ENCODE assay signal across 10 cellular contexts in the genomic region with DNA sequence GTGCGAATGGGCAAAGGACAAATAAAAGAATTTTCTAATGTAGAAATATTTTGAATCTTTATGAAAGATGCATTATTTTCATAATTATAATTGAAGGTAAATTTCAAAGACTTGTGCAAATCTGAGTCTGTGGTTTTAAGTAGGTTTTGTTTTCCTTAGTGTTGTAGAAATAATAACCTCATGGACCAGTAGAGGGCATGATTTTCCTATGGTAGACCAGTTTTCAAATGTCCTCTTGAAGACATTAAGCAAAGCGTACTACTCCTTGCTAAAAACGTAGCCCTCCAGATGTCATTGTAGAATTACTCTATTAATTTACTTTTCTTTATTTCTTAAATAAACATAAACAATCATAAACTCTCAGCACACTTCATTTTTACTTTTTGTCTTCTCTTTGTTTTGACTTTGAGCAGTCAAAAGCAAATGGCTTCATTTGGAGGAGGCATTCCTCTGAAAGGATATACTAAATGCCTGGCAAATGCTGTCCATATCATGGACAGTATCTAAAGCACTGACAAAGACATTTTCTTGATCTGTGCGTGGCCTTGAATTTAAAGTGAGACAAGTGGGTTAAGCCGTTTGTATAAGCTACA.
DNase-seq lines count a peak whose midpoint lies in the region; ATAC-seq and TF ChIP-seq lines count a peak whose summit lies in the region.
"Had no signal": no experiment of that assay in that cellular context is flagged by ENCODE, and none has a peak within 500 bp of the region (broad histone marks: within the 10 kb centered on the region; RNA-seq: fewer than 3 reads in every experiment).

No MANE protein-coding gene starts in this region.

- DNase-seq in COLO829 (ENCODE audit: low spot score) (peak; percentile 20), NCI-H2171 treated with DMSO at 0.1 percent for 48 hours (lab: John Stamatoyannopoulos, UW) (peak; percentile 33), ascending aorta (ENCODE audit: low spot score in 2 of 2) (no peak), left lobe of liver (ENCODE audit: low spot score) (no peak), activated gamma-delta T cell treated with Interleukin-2 at 50 U/mL for 16 hours (no peak)
- DNase-seq in activated T-helper 1 cell treated with anti-CD3 and anti-CD28 coated beads, Interleukin-12 subunit alpha, Interleukin-12 subunit beta, Interleukin-2, Interleukin-4 antibody, amounts not matched to agents 30 ng/mL and 10 ng/mL and 1 ng/mL, durations not matched to agents 14 hours and 24 hours and 36 hours (ENCODE audit: low spot score): no peak
- DNase-seq in activated CD4-positive, alpha-beta T cell treated with anti-CD3 and anti-CD28 coated beads, Interleukin-2, amount 50 U/mL, for 48 hours: no peak

- H3K9me3 Mint-ChIP-seq in activated T-helper 1 cell treated with anti-CD3 and anti-CD28 coated beads, Interleukin-12 subunit alpha, Interleukin-12 subunit beta, Interleukin-2, Interleukin-4 antibody, amounts not matched to agents 30 ng/mL and 10 ng/mL and 1 ng/mL, durations not matched to agents 14 hours and 24 hours and 36 hours: no peaks in the 10 kb centered on the region
- H3K9me3 Mint-ChIP-seq: naive thymus-derived CD8-positive, alpha-beta T cell had no signal

- no peak overlapping the region for H3K27ac Mint-ChIP-seq in activated T-helper 1 cell treated with anti-CD3 and anti-CD28 coated beads, Interleukin-12 subunit alpha, Interleukin-12 subunit beta, Interleukin-2, Interleukin-4 antibody, amounts not matched to agents 30 ng/mL and 10 ng/mL and 1 ng/mL, durations not matched to agents 14 hours and 24 hours and 36 hours
- H3K27ac Mint-ChIP-seq: naive thymus-derived CD8-positive, alpha-beta T cell had no signal

- H3K27ac ChIP-seq in ascending aorta: no peak overlapping the region
- H3K27ac ChIP-seq: SJCRH30 had no signal

- no peaks in the 10 kb centered on the region for H3K36me3 Mint-ChIP-seq in activated T-helper 1 cell treated with anti-CD3 and anti-CD28 coated beads, Interleukin-12 subunit alpha, Interleukin-12 subunit beta, Interleukin-2, Interleukin-4 antibody, amounts not matched to agents 30 ng/mL and 10 ng/mL and 1 ng/mL, durations not matched to agents 14 hours and 24 hours and 36 hours (ENCODE audit: low read depth)
- H3K36me3 Mint-ChIP-seq: naive thymus-derived CD8-positive, alpha-beta T cell had no signal

- TF ChIP-seq CTCF in ascending aorta (IDR thresholded peaks at IDR 0.05): peak in 2 of 3 experiments; percentile 25 to 39

- H3K4me1 Mint-ChIP-seq in activated T-helper 1 cell treated with anti-CD3 and anti-CD28 coated beads, Interleukin-12 subunit alpha, Interleukin-12 subunit beta, Interleukin-2, Interleukin-4 antibody, amounts not matched to agents 30 ng/mL and 10 ng/mL and 1 ng/mL, durations not matched to agents 14 hours and 24 hours and 36 hours (ENCODE audit: low read depth): peaks cover 11% of the 10 kb centered on the region

- peaks cover 26% of the 10 kb centered on the region for H3K27me3 Mint-ChIP-seq in activated T-helper 1 cell treated with anti-CD3 and anti-CD28 coated beads, Interleukin-12 subunit alpha, Interleukin-12 subunit beta, Interleukin-2, Interleukin-4 antibody, amounts not matched to agents 30 ng/mL and 10 ng/mL and 1 ng/mL, durations not matched to agents 14 hours and 24 hours and 36 hours (ENCODE audit: insufficient read depth)

- no peak overlapping the region for H3K4me3 ChIP-seq in ascending aorta
- H3K4me3 ChIP-seq: SJCRH30 had no signal

- intact Hi-C loops in ascending aorta (cut with DNase I): no loop called here
- intact Hi-C loops in activated T-helper 1 cell treated with anti-CD3 and anti-CD28 coated beads, Interleukin-12 subunit alpha, Interleukin-12 subunit beta, Interleukin-2, Interleukin-4 antibody, amounts not matched to agents 30 ng/mL and 10 ng/mL and 1 ng/mL, durations not matched to agents 14 hours and 24 hours and 36 hours (cut with micrococcal nuclease): loop anchor here (1.0 to 5.0 kb wide), 3 partner anchors 39 to 919 kb away; no protein-coding TSS in a partner anchor

- no peaks in the 10 kb centered on the region for H3K9me3 ChIP-seq in ascending aorta
- H3K9me3 ChIP-seq: SJCRH30 had no signal

- no peak overlapping the region for H3K4me3 Mint-ChIP-seq in activated T-helper 1 cell treated with anti-CD3 and anti-CD28 coated beads, Interleukin-12 subunit alpha, Interleukin-12 subunit beta, Interleukin-2, Interleukin-4 antibody, amounts not matched to agents 30 ng/mL and 10 ng/mL and 1 ng/mL, durations not matched to agents 14 hours and 24 hours and 36 hours
- H3K4me3 Mint-ChIP-seq: naive thymus-derived CD8-positive, alpha-beta T cell had no signal

- no peaks in the 10 kb centered on the region for H3K4me1 ChIP-seq in ascending aorta
- H3K4me1 ChIP-seq: SJCRH30 had no signal

- no peaks in the 10 kb centered on the region for H3K36me3 ChIP-seq in ascending aorta
- H3K36me3 ChIP-seq: SJCRH30 had no signal

- no peaks in the 10 kb centered on the region for H3K27me3 ChIP-seq in ascending aorta
- H3K27me3 ChIP-seq: SJCRH30 had no signal

- ATAC-seq in GM19395 (IDR thresholded peaks at IDR 0.05; ENCODE audit: unreplicated experiment) (peak; percentile 69), left lobe of liver (peak; percentile 69)

Comparison
In these comparisons a context has a peak if more than half of its experiments do, and no peak if none do; other contexts are left out.
1. DNase-seq: peak in COLO829 (single experiment) and NCI-H2171 treated with DMSO at 0.1 percent for 48 hours (single experiment); none in ascending aorta (0 of 2), left lobe of liver (single experiment), activated T-helper 1 cell treated with anti-CD3 and anti-CD28 coated beads, Interleukin-12 subunit alpha, Interleukin-12 subunit beta, Interleukin-2, Interleukin-4 antibody, amounts not matched to agents 30 ng/mL and 10 ng/mL and 1 ng/mL, durations not matched to agents 14 hours and 24 hours and 36 hours (single experiment), activated CD4-positive, alpha-beta T cell treated with anti-CD3 and anti-CD28 coated beads, Interleukin-2, amount 50 U/mL, for 48 hours (0 of 2) and activated gamma-delta T cell treated with Interleukin-2 at 50 U/mL for 16 hours (single experiment).